8 cellular contexts compared by ENCODE assay signal in genomic region chr9:91433180-91433579, GRCh38. TPM values are rescaled to one million over a fixed set of nuclear protein-coding genes. Genes with fewer than 3 reads are reported as not detected.
A peak's percentile ranks its signal among the peaks of the same experiment; 100 is the strongest.
DNase-seq lines count a peak whose midpoint lies in the region; ATAC-seq and TF ChIP-seq lines count a peak whose summit lies in the region.

No MANE protein-coding gene starts in this region.

- intact Hi-C loops in posterior vena cava (cut with DNase I): loop anchor here in 1 of 2 donors (10.0 kb wide), 2 partner anchors 398 to 518 kb away; no protein-coding TSS in a partner anchor

- in situ Hi-C loops in GM13977 (cut with MboI; ENCODE audit: low pct_unique_long_range_greater_than_20kb, low sequenced_read_pairs, unreplicated experiment): no loop called here

- no peak overlapping the region for H3K4me3 Mint-ChIP-seq in osteocyte (ENCODE audit: unreplicated experiment)

- no peaks in the 10 kb centered on the region for H3K9me3 Mint-ChIP-seq in osteocyte (ENCODE audit: unreplicated experiment)

- H3K27me3 Mint-ChIP-seq in osteocyte (ENCODE audit: unreplicated experiment): peaks cover 3% of the 10 kb centered on the region

- no peak overlapping the region for H3K27ac Mint-ChIP-seq in osteocyte (ENCODE audit: unreplicated experiment)

- H3K4me3 ChIP-seq in AG09309 (ENCODE audit: control insufficient read depth, low read depth, low read length) (no peak overlapping the region), epithelial cell of proximal tubule (ENCODE audit: low read depth, low read length) (no peak overlapping the region)

- ATAC-seq in HG03460 (IDR thresholded peaks at IDR 0.05; ENCODE audit: unreplicated experiment): no peak
- ATAC-seq in GM18873 (IDR thresholded peaks at IDR 0.05; ENCODE audit: low FRiP score, unreplicated experiment): no peak

- DNase-seq in AG09309 (ENCODE audit: low read depth) (peak; percentile 91), GM13977 (ENCODE audit: low spot score) (peak; percentile 53), SIG-M5 (lab: John Stamatoyannopoulos, UW) (peak; percentile 13), epithelial cell of proximal tubule (ENCODE audit: low read depth) (peak; percentile 74), osteocyte (ENCODE audit: extremely low spot score, unreplicated experiment) (no peak), posterior vena cava (ENCODE audit: low spot score) (no peak)

- TF ChIP-seq CTCF in AG09309 (IDR thresholded peaks at IDR 0.05; ENCODE audit: control insufficient read depth, insufficient read depth, low read depth, low read length, missing control alignments) (peak; percentile 59), GM13977 (IDR thresholded peaks at IDR 0.05; ENCODE audit: extremely low read depth, insufficient read depth, missing control alignments) (peak; percentile 39), epithelial cell of proximal tubule (conservative IDR thresholded peaks at IDR 0.05; ENCODE audit: low read depth, low read length) (peak; percentile 65), osteocyte (IDR thresholded peaks at IDR 0.05) (peak; percentile 68)

- no peaks in the 10 kb centered on the region for H3K36me3 Mint-ChIP-seq in osteocyte (ENCODE audit: unreplicated experiment)

- H3K4me1 Mint-ChIP-seq in osteocyte (ENCODE audit: unreplicated experiment): peaks cover 8% of the 10 kb centered on the region

RNA-seq across cellular contexts. Expression of gene NFIL3, which starts 9.5 kb away (rescaled TPM):
- 10.3 and 12.7 TPM in 2 replicates for total RNA-seq in epithelial cell of proximal tubule
- 23.9 and 24.0 TPM in 2 replicates for total RNA-seq in osteocyte
- total RNA-seq in posterior vena cava: 10 to 100 TPM; 38.9 to 73.7 TPM

Comparison
In these comparisons a context has a peak if more than half of its experiments do, and no peak if none do; other contexts are left out.
1. DNase-seq: peak in AG09309 (single experiment), GM13977 (single experiment), SIG-M5 (single experiment) and epithelial cell of proximal tubule (single experiment); none in osteocyte (single experiment) and posterior vena cava (single experiment).
2. Peak in every context shown above with its lines, with median percentiles within 50 percentile points of each other: CTCF ChIP-seq.